ENCODE assay signal across 15 cellular contexts in genomic region chr2:132522901-132523300, GRCh38.
"Had no signal": no experiment of that assay in that cellular context is flagged by ENCODE, and none has a peak within 500 bp of the region (broad histone marks: within the 10 kb centered on the region; RNA-seq: fewer than 3 reads in every experiment).

No MANE protein-coding gene starts in this region.

- ATAC-seq: gastrocnemius medialis; heart right ventricle; left lung; naive thymus-derived CD8-positive, alpha-beta T cell; stimulated activated effector memory CD8-positive, alpha-beta T cell treated with anti-CD3 and anti-CD28 coated beads, Interleukin-12 subunit alpha, Interleukin-12 subunit beta, amount 100 ng/mL, for 72 hours had no signal

- H3K79me2 ChIP-seq: parathyroid adenoma had no signal

- H2AFZ ChIP-seq: parathyroid adenoma had no signal

- H3K27ac ChIP-seq: ascending aorta, gastrocnemius medialis, heart right ventricle, left lung, neutrophil, parathyroid adenoma, thoracic aorta had no signal

- H3K9ac ChIP-seq: parathyroid adenoma had no signal

- H3K27me3 ChIP-seq: ascending aorta, gastrocnemius medialis, left lung, neutrophil had no signal

- H3K4me3 Mint-ChIP-seq: activated naive CD4-positive, alpha-beta T cell treated with anti-CD3 and anti-CD28 coated beads for 36 hours; endodermal cell; naive thymus-derived CD8-positive, alpha-beta T cell; stimulated activated effector memory CD8-positive, alpha-beta T cell treated with anti-CD3 and anti-CD28 coated beads, Interleukin-12 subunit alpha, Interleukin-12 subunit beta, amount 100 ng/mL, for 72 hours had no signal

- H3K27ac Mint-ChIP-seq: activated naive CD4-positive, alpha-beta T cell treated with anti-CD3 and anti-CD28 coated beads for 36 hours; activated T-helper 2 cell treated with anti-CD3 and anti-CD28 coated beads, Interferon-gamma antibody, Interleukin-2, Interleukin-4, amounts not matched to agents 10 μg/mL and 5 μg/mL and 100 μg/mL, durations not matched to agents 14 hours and 24 hours and 36 hours; endodermal cell; naive thymus-derived CD8-positive, alpha-beta T cell; stimulated activated effector memory CD8-positive, alpha-beta T cell treated with anti-CD3 and anti-CD28 coated beads, Interleukin-12 subunit alpha, Interleukin-12 subunit beta, amount 100 ng/mL, for 72 hours had no signal

- H3K4me3 ChIP-seq: ascending aorta, gastrocnemius medialis, heart right ventricle, left lung, thoracic aorta had no signal

- H3K4me1 ChIP-seq: ascending aorta, gastrocnemius medialis, heart right ventricle, left lung had no signal

- H3K36me3 ChIP-seq: ascending aorta, gastrocnemius medialis, heart right ventricle, left lung, neutrophil, thoracic aorta had no signal

- H3K4me1 Mint-ChIP-seq: naive thymus-derived CD8-positive, alpha-beta T cell; stimulated activated effector memory CD8-positive, alpha-beta T cell treated with anti-CD3 and anti-CD28 coated beads, Interleukin-12 subunit alpha, Interleukin-12 subunit beta, amount 100 ng/mL, for 72 hours had no signal

- H3K9me3 Mint-ChIP-seq: activated T-helper 2 cell treated with anti-CD3 and anti-CD28 coated beads, Interferon-gamma antibody, Interleukin-2, Interleukin-4, amounts not matched to agents 10 μg/mL and 5 μg/mL and 100 μg/mL, durations not matched to agents 14 hours and 24 hours and 36 hours had no signal

- H3K36me3 Mint-ChIP-seq: naive thymus-derived CD8-positive, alpha-beta T cell; stimulated activated effector memory CD8-positive, alpha-beta T cell treated with anti-CD3 and anti-CD28 coated beads, Interleukin-12 subunit alpha, Interleukin-12 subunit beta, amount 100 ng/mL, for 72 hours had no signal

- DNase-seq: activated CD4-positive, alpha-beta T cell treated with anti-CD3 and anti-CD28 coated beads for 1 hour; activated CD4-positive, alpha-beta T cell treated with anti-CD3 and anti-CD28 coated beads, Interleukin-2, amount 50 U/mL, for 4 hours; activated naive CD4-positive, alpha-beta T cell treated with anti-CD3 and anti-CD28 coated beads for 36 hours; endodermal cell; gastrocnemius medialis; heart right ventricle; islet precursor cell; left lung; naive thymus-derived CD8-positive, alpha-beta T cell had no signal
